In genomic region chr1:226754797-226755533, GRCh38 we compare ENCODE assay signal across 1 cellular context.
TF ChIP-seq lines count a peak whose summit lies in the region.

No MANE protein-coding gene starts in this region.

TF ChIP-seq in K562, 482 proteins besides CTCF, POLR2A, EP300 and RAD21 (continued from another document):
- peak; percentile 50 for TF ChIP-seq MGA (IDR thresholded peaks at IDR 0.05)
- no peak for TF ChIP-seq VEZF1 (CRISPR knock-in tag; IDR thresholded peaks at IDR 0.05)
- TF ChIP-seq DPF2 (IDR thresholded peaks at IDR 0.05), result 0 out of 2 replicates have a peak, but pooled peaks have one; percentile 29
- peak in 1 of 2 experiments; percentile 72 for TF ChIP-seq E2F6 (IDR thresholded peaks at IDR 0.05; ENCODE audit: borderline replicate concordance in 1 of 2, extremely low read depth in 1 of 2, insufficient read depth in 1 of 2, insufficient read length in 1 of 2, low read depth in 1 of 2, low read length in 1 of 2, poor library complexity in 1 of 2, severe bottlenecking in 1 of 2)
- peak; percentile 33 for TF ChIP-seq CBFA2T3 (IDR thresholded peaks at IDR 0.05)
TF ChIP-seq in K562: peak in this region for 5.
